Comparison of ENCODE assay signal across 17 cellular contexts in the genomic region with DNA sequence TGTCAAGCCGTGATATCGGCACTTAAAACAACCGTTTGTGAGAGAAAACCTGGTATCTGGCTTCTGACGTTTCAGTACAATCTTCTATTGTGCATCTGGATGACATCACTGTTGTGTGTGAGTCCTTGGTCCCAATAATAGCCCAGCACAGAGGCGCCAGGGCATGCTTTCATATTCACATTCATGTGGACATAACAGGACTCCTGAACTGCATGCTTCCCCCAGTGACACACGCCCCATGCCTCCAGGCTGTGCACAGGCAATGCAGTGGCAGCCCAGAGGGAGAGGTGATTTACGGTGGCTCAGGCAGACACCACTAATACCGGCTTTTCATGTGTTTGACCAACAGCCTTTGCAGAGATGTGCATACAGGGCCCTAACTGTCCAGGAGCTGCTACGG. TPM values are rescaled to one million over a fixed set of nuclear protein-coding genes. Genes with fewer than 3 reads are reported as not detected.
A peak's percentile ranks its signal among the peaks of the same experiment; 100 is the strongest.
DNase-seq lines count a peak whose midpoint lies in the region; ATAC-seq and TF ChIP-seq lines count a peak whose summit lies in the region.
"Had no signal": no experiment of that assay in that cellular context is flagged by ENCODE, and none has a peak within 500 bp of the region (broad histone marks: within the 10 kb centered on the region; RNA-seq: fewer than 3 reads in every experiment).

No MANE protein-coding gene starts in this region.

- H3K9me3 Mint-ChIP-seq in HFFc6: no peaks in the 10 kb centered on the region
- H3K9me3 Mint-ChIP-seq: activated CD4-positive, alpha-beta memory T cell treated with anti-CD3 and anti-CD28 coated beads, Interleukin-2, amount 10 ng/mL, durations not matched to agents 7 days and 5 days; central memory CD8-positive, alpha-beta T cell; IgD-negative memory B cell had no signal

- H3K27ac ChIP-seq in epithelial cell of prostate: no peak overlapping the region
- H3K27ac ChIP-seq: 22Rv1, sigmoid colon, suprapubic skin had no signal

- peaks cover 10% of the 10 kb centered on the region for H3K27me3 Mint-ChIP-seq in HFFc6 (ENCODE audit: insufficient read depth)
- H3K27me3 Mint-ChIP-seq: naive B cell had no signal

- TF ChIP-seq CTCF in HFFc6 (IDR thresholded peaks at IDR 0.05) (no peak), GM13976 (IDR thresholded peaks at IDR 0.05; ENCODE audit: borderline replicate concordance, control extremely low read depth, extremely low read depth, insufficient read depth, missing control alignments) (no peak)

- DNase-seq in DMS53 (lab: John Stamatoyannopoulos, UW): peak; percentile 64
- no peak for DNase-seq in DMS53 treated with DMSO at 0.1 percent for 48 hours (lab: John Stamatoyannopoulos, UW; ENCODE audit: unreplicated experiment)
- DNase-seq in HFFc6: peak; percentile 60
- peak; percentile 33 for DNase-seq in epithelial cell of prostate (ENCODE audit: low read depth, low spot score)
- peak; percentile 48 for DNase-seq in pons (ENCODE audit: low spot score)
- no peak for DNase-seq in GM13976 (ENCODE audit: low spot score)
- no peak for DNase-seq in activated CD8-positive, alpha-beta memory T cell treated with anti-CD3 and anti-CD28 coated beads, Interleukin-2, amount 50 U/mL, for 48 hours
- DNase-seq: activated CD4-positive, alpha-beta memory T cell treated with anti-CD3 and anti-CD28 coated beads, Interleukin-2, amount 10 ng/mL, durations not matched to agents 7 days and 5 days; activated naive CD4-positive, alpha-beta T cell; naive B cell; NCI-H2107; sigmoid colon had no signal

- no peaks in the 10 kb centered on the region for H3K36me3 Mint-ChIP-seq in HFFc6 (ENCODE audit: low read depth)
- H3K36me3 Mint-ChIP-seq: IgD-negative memory B cell, naive B cell had no signal

- H3K4me3 Mint-ChIP-seq in HFFc6: peak overlapping the region; percentile 74
- H3K4me3 Mint-ChIP-seq: activated CD4-positive, alpha-beta memory T cell treated with anti-CD3 and anti-CD28 coated beads, Interleukin-2, amount 10 ng/mL, durations not matched to agents 7 days and 5 days; central memory CD8-positive, alpha-beta T cell; naive B cell had no signal

- peak overlapping the region; percentile 19; the same call in 1 of the 2 replicates for H3K27ac Mint-ChIP-seq in HFFc6
- H3K27ac Mint-ChIP-seq: activated CD4-positive, alpha-beta memory T cell treated with anti-CD3 and anti-CD28 coated beads, Interleukin-2, amount 10 ng/mL, durations not matched to agents 7 days and 5 days; IgD-negative memory B cell; naive B cell had no signal

- in situ Hi-C loops in GM13976 (cut with MboI; ENCODE audit: low sequenced_read_pairs, unreplicated experiment): no loop called here

- ATAC-seq in GM21526 (IDR thresholded peaks at IDR 0.05; ENCODE audit: low FRiP score, unreplicated experiment): no peak

- H3K4me1 Mint-ChIP-seq in HFFc6 (ENCODE audit: low read depth): peaks cover 48% of the 10 kb centered on the region
- H3K4me1 Mint-ChIP-seq: central memory CD8-positive, alpha-beta T cell; naive B cell had no signal

RNA-seq across cellular contexts. Expression of a gene that starts 58.1 kb away (rescaled TPM):
- total RNA-seq in HFFc6 (2021; fragmentation: NEBNext Ultra II Directional; extraction: Animal tissue kit (Norgen Biotek cat#: 25700)): 10 to 100 TPM; 16.0 to 19.6 (median 18.1) TPM

RNA-seq across cellular contexts. Expression of a gene that starts 58.2 kb away (rescaled TPM):
- 10 to 100 TPM; 11.5 to 23.9 (median 21.0) TPM for total RNA-seq in HFFc6 (2021; fragmentation: NEBNext Ultra II Directional; extraction: Animal tissue kit (Norgen Biotek cat#: 25700))

Comparison
In these comparisons a context has a peak if more than half of its experiments do, and no peak if none do; other contexts are left out.
1. DNase-seq: peak in DMS53 (single experiment), HFFc6 (single experiment), epithelial cell of prostate (single experiment) and pons (single experiment); none in DMS53 treated with DMSO at 0.1 percent for 48 hours (single experiment), GM13976 (single experiment) and activated CD8-positive, alpha-beta memory T cell treated with anti-CD3 and anti-CD28 coated beads, Interleukin-2, amount 50 U/mL, for 48 hours (single experiment).